8 cellular contexts compared by ENCODE assay signal in genomic region chr4:25144870-25145481, GRCh38. TPM values are rescaled to one million over a fixed set of nuclear protein-coding genes. Genes with fewer than 3 reads are reported as not detected.
A peak's percentile ranks its signal among the peaks of the same experiment; 100 is the strongest.
DNase-seq lines count a peak whose midpoint lies in the region; ATAC-seq and TF ChIP-seq lines count a peak whose summit lies in the region.
"Had no signal": no experiment of that assay in that cellular context is flagged by ENCODE, and none has a peak within 500 bp of the region (broad histone marks: within the 10 kb centered on the region; RNA-seq: fewer than 3 reads in every experiment).

No MANE protein-coding gene starts in this region.

- no peak overlapping the region for H3K18ac ChIP-seq in IMR-90 (ENCODE audit: low read depth, low read length)

- H3K27me3 ChIP-seq in IMR-90 (ENCODE audit: control insufficient read depth, insufficient read depth, low read length) = no peaks in the 10 kb centered on the region
- H3K27me3 ChIP-seq in adipocyte (replicated peaks; ENCODE audit: control insufficient read depth, insufficient read depth, low read length) = no peaks in the 10 kb centered on the region
- H3K27me3 ChIP-seq in ovary = no peaks in the 10 kb centered on the region

- no peak overlapping the region for H2BK15ac ChIP-seq in IMR-90 (ENCODE audit: low read depth, low read length)

- H2AK9ac ChIP-seq in IMR-90 (replicated peaks; ENCODE audit: low read depth, low read length, poor library complexity) = no peak overlapping the region

- no peak overlapping the region for H2BK5ac ChIP-seq in IMR-90 (ENCODE audit: low read depth, low read length, poor library complexity, severe bottlenecking)

- H3K9me3 ChIP-seq in IMR-90 (ENCODE audit: control insufficient read depth, insufficient read depth, low read length) (no peaks in the 10 kb centered on the region), adipocyte (ENCODE audit: control insufficient read depth, low read length) (no peaks in the 10 kb centered on the region), ovary (no peaks in the 10 kb centered on the region)

- H3K79me1 ChIP-seq in IMR-90 (ENCODE audit: low read depth in 1 of 2, low read length in 2 of 2) = no peaks in the 10 kb centered on the region

- intact Hi-C loops in IMR-90 (cut with micrococcal nuclease) = loop anchor here (2.0 to 5.0 kb wide), 2 partner anchors 164 to 658 kb away; no protein-coding TSS in a partner anchor
- intact Hi-C loops in ovary (cut with DNase I) = loop anchor here in 1 of 4 donors (10.0 kb wide), 1 partner anchor 160 kb away; no protein-coding TSS in a partner anchor

- H3K4me2 ChIP-seq in IMR-90 (ENCODE audit: low read depth, low read length) = no peak overlapping the region

- no peak overlapping the region for H2AFZ ChIP-seq in IMR-90 (replicated peaks; ENCODE audit: low read length, poor library complexity)

- H3K4me3 ChIP-seq in IMR-90 (ENCODE audit: insufficient read depth, low read depth, low read length) (no peak overlapping the region), adipocyte (ENCODE audit: low read length) (no peak overlapping the region), ovary (no peak overlapping the region)

- no peak for TF ChIP-seq POLR2A in IMR-90 (IDR thresholded peaks at IDR 0.05; ENCODE audit: low read depth, low read length)
- no peak for TF ChIP-seq POLR2A in ovary (IDR thresholded peaks at IDR 0.05)

- TF ChIP-seq RAD21 in IMR-90 (IDR thresholded peaks at IDR 0.05; ENCODE audit: low read length) = peak; percentile 54

- H3K56ac ChIP-seq in IMR-90 (ENCODE audit: extremely low read depth, insufficient read depth, low read length) = no peak overlapping the region

- no peak overlapping the region for H3K9ac ChIP-seq in IMR-90 (ENCODE audit: low read depth, low read length)
- no peak overlapping the region for H3K9ac ChIP-seq in adipocyte (ENCODE audit: low read length)

- H3K4me1 ChIP-seq in IMR-90 (ENCODE audit: control insufficient read depth, insufficient read depth, low read length) (no peaks in the 10 kb centered on the region), adipocyte (ENCODE audit: control insufficient read depth, insufficient read depth, low read length) (no peaks in the 10 kb centered on the region), ovary (ENCODE audit: insufficient read depth) (no peaks in the 10 kb centered on the region)

- ATAC-seq in IMR-90 (ENCODE audit: low read depth) (no peak), GM19395 (IDR thresholded peaks at IDR 0.05; ENCODE audit: unreplicated experiment) (no peak)
- ATAC-seq: naive thymus-derived CD8-positive, alpha-beta T cell had no signal

- dilution Hi-C loops in IMR-90 (cut with HindIII; ENCODE audit: low sequenced_read_pairs, unreplicated experiment) = no loop called here

- TF ChIP-seq CTCF in IMR-90 (conservative IDR thresholded peaks at IDR 0.05; ENCODE audit: low read depth, low read length) (peak; percentile 57), ovary (IDR thresholded peaks at IDR 0.05) (peak in 1 of 3 donors; percentile 15)

- no CpG with 5 or more reads among the region's 1 CpG for WGBS in IMR-90 (ENCODE audit: extremely low coverage in 2 of 2, insufficient read length in 1 of 2), 2 experiments
- 1 to 7% (median 1%) methylated on average over 1 of the region's 1 CpG for WGBS in ovary, 3 donors

- H3K9me1 ChIP-seq in IMR-90 (ENCODE audit: insufficient read depth, low read length) = no peaks in the 10 kb centered on the region

- H3K27ac ChIP-seq in IMR-90 (ENCODE audit: insufficient read depth, low read length) = no peak overlapping the region
- no peak overlapping the region for H3K27ac ChIP-seq in ovary

- CTCF ChIA-PET in IMR-90 (lab: Yijun Ruan, JAX) = interaction anchor here (0.8 to 2.5 kb wide), 9 partner anchors 10 to 168 kb away, joined by 3 to 10 read pairs (median 4); partner anchors contain the start of gene ZCCHC4

- peak; percentile 39 for DNase-seq in EH (ENCODE audit: low read depth)
- DNase-seq in IMR-90 = peak; percentile 21
- DNase-seq in adipocyte (ENCODE audit: low read depth) = peak; percentile 64
- DNase-seq in left kidney (ENCODE audit: low read depth, low spot score) = peak; percentile 61
- no peak for DNase-seq in ovary
- DNase-seq in foreskin melanocyte = no peak

- POLR2A ChIA-PET in IMR-90 (lab: Charles Lee; ENCODE audit: unreplicated experiment) = no interaction called here

- no peaks in the 10 kb centered on the region for H4K20me1 ChIP-seq in IMR-90 (ENCODE audit: insufficient read depth, low read length)

- no peak for TF ChIP-seq EP300 in ovary (IDR thresholded peaks at IDR 0.05)

- no peak overlapping the region for H4K91ac ChIP-seq in IMR-90 (ENCODE audit: insufficient read depth, low read depth, low read length)

- no peaks in the 10 kb centered on the region for H3K36me3 ChIP-seq in IMR-90 (ENCODE audit: control insufficient read depth, insufficient read depth, low read length)
- peaks cover 19% of the 10 kb centered on the region for H3K36me3 ChIP-seq in adipocyte (ENCODE audit: control insufficient read depth, insufficient read depth, low read length, severe bottlenecking)
- no peaks in the 10 kb centered on the region for H3K36me3 ChIP-seq in ovary

- no peak overlapping the region for H3K23ac ChIP-seq in IMR-90 (ENCODE audit: low read depth, low read length)

- BruUV-seq in IMR-90 (replicated peaks; lab: Mats Ljungman, UMichigan) = no TSS peak

- in situ Hi-C loops in IMR-90 (cut with MboI; ENCODE audit: low sequenced_read_pairs) = no loop called here

- no peak overlapping the region for H3K4ac ChIP-seq in IMR-90 (ENCODE audit: low read depth, low read length)

- H2AK5ac ChIP-seq in IMR-90 (ENCODE audit: low read depth, low read length) = no peak overlapping the region

- no peak overlapping the region for H2BK20ac ChIP-seq in IMR-90 (ENCODE audit: low read depth, low read length)

- no peak overlapping the region for H4K5ac ChIP-seq in IMR-90 (ENCODE audit: low read depth, low read length)

- no peak overlapping the region for H2BK120ac ChIP-seq in IMR-90 (ENCODE audit: low read depth, low read length)

- H4K8ac ChIP-seq in IMR-90 (ENCODE audit: low read depth in 2 of 2, low read length in 2 of 2) = no peak overlapping the region

- no peak overlapping the region for H3K14ac ChIP-seq in IMR-90 (replicated peaks; ENCODE audit: low read depth, low read length)

TF ChIP-seq in IMR-90, 13 proteins besides CTCF, POLR2A, EP300 and RAD21:
- TF ChIP-seq SMC3 (IDR thresholded peaks at IDR 0.05; ENCODE audit: low read depth, low read length) = peak; percentile 49
- no peak for TF ChIP-seq RFX5 (IDR thresholded peaks at IDR 0.05; ENCODE audit: low read depth, low read length)

RNA-seq across cellular contexts. Expression of gene SEPSECS, which starts 15.3 kb away (rescaled TPM):
- 5.0 and 6.7 TPM in 2 replicates for total RNA-seq in IMR-90 (2012; rRNA removed)
- 1.2 and 1.7 TPM in 2 replicates for polyA plus RNA-seq in IMR-90 (2012; rRNA removed)
- polyA plus RNA-seq in IMR-90 (2012; cell fraction: cytosol; rRNA removed) = 0.25 and 0.35 TPM in 2 replicates
- polyA plus RNA-seq in IMR-90 (2012; cell fraction: nucleus; rRNA removed; ENCODE audit: low replicate concordance) = 0.54 and 4.7 TPM in 2 replicates
- total RNA-seq in ovary = 10 to 100 TPM in 3 of 7 donors, 1 to 10 TPM in 4; 4.0 to 11.0 (median 8.8) TPM
- polyA plus RNA-seq in ovary = 1 to 10 TPM; 4.7 to 5.5 TPM

Comparison
In these comparisons a context has a peak if more than half of its experiments do, and no peak if none do; other contexts are left out.
1. DNase-seq: peak in EH (single experiment), IMR-90 (single experiment), adipocyte (single experiment) and left kidney (single experiment); none in ovary (0 of 5) and foreskin melanocyte (single experiment).